8 cellular contexts compared by ENCODE assay signal in the genomic region with DNA sequence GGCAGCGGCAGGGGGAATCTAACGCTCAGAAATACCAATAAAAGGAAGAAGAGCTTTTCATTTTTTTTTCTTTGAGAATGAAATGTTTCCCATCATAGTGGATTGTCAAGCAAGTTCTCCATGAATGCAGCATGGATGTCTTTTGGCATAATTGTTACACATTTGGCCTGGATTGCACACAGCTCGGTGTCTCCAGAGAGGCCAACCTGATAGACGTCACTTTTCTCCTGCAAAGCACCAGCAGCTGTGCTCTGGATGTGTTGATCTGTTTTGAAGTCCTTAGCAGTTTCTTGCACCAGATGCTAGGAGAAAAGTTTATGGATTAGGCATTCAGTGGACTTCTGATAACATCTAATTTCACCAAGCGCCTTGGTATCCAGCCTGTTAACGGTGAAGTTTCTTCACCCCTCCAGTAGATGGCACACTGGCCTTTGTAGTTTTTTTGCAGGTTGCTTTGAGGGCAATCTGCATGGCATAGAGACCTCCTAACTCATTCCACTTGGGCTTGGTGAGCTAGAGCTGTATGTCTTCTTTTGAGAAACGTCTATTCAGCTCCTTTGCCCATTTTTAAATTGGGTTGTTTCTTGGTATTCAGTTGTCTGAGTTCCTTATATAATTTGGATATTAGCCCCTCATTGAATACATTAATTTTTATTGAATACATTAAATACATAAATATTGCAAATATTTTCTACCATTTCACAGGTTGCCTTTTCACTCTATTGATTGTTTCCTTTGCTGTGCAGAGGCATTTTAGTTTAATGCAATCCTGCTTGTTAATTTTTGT. TPM values are rescaled to one million over a fixed set of nuclear protein-coding genes. Genes with fewer than 3 reads are reported as not detected.
DNase-seq lines count a peak whose midpoint lies in the region; ATAC-seq, FAIRE-seq and TF ChIP-seq lines count a peak whose summit lies in the region.

No MANE protein-coding gene starts in this region.

- no peaks in the 10 kb centered on the region for H3K79me2 ChIP-seq in GM12878 (ENCODE audit: control insufficient read depth, insufficient read depth, low read length)

- DNase-seq in G401 (ENCODE audit: low spot score) (peak; percentile 16), NCI-H446 treated with DMSO at 0.1 percent for 48 hours (lab: John Stamatoyannopoulos, UW) (peak; percentile 34), GM12878 (ENCODE audit: low read depth, low spot score) (no peak), lung microvascular endothelial cell (ENCODE audit: low read depth in 2 of 2) (peak; percentile 23 to 36), left ventricle myocardium superior (no peak)

- no peak overlapping the region for H2AFZ ChIP-seq in GM12878 (ENCODE audit: control insufficient read depth, low read depth, low read length)

- in situ Hi-C loops in G401 (cut with HindIII; ENCODE audit: low sequenced_read_pairs) (no loop called here), GM12878 (cut with MboI) (loop anchor here (10.0 kb wide), 1 partner anchor 748 kb away; no protein-coding TSS in a partner anchor)

- no peaks in the 10 kb centered on the region for H4K20me1 ChIP-seq in GM12878 (ENCODE audit: control insufficient read depth, insufficient read depth)

- peaks cover 11% of the 10 kb centered on the region for H3K27me3 Mint-ChIP-seq in activated T-helper 17 cell treated with anti-CD3 and anti-CD28 coated beads, Interleukin-2, amount 50 U/mL, for 72 hours

- H3K4me1 ChIP-seq in GM12878 (ENCODE audit: control insufficient read depth, insufficient read depth, low read length), result no peaks in the 10 kb centered on the region

- no peak for FAIRE-seq in GM12878 (lab: Jason Lieb, UNC)

- no peaks in the 10 kb centered on the region for H3K9me3 Mint-ChIP-seq in activated T-helper 17 cell treated with anti-CD3 and anti-CD28 coated beads, Interleukin-2, amount 50 U/mL, for 72 hours

- POLR2A ChIA-PET in GM12878 (lab: Charles Lee), result no interaction called here

- no peak for TF ChIP-seq EP300 in GM12878 (IDR thresholded peaks at IDR 0.05; ENCODE audit: borderline replicate concordance in 1 of 2, control insufficient read depth in 1 of 2, low read depth in 2 of 2, low read length in 2 of 2)

- CTCF ChIA-PET in GM12878 (lab: Yijun Ruan, JAX), result interaction anchor here (0.6 to 2.5 kb wide), 16 partner anchors 9 to 1111 kb away, joined by 3 to 14 read pairs (median 3); no protein-coding TSS in a partner anchor

- BruUV-seq in GM12878 (replicated peaks; lab: Mats Ljungman, UMichigan), result no TSS peak

- H3K27me3 ChIP-seq in GM12878 (replicated peaks in 1 of 2; ENCODE audit: control insufficient read depth in 2 of 2, insufficient read depth in 2 of 2, low read length in 1 of 2), result no peaks in the 10 kb centered on the region; a peak in 1 of 4 replicates

- no peak overlapping the region for H3K4me3 Mint-ChIP-seq in activated T-helper 17 cell treated with anti-CD3 and anti-CD28 coated beads, Interleukin-2, amount 50 U/mL, for 72 hours

- RAD21 ChIA-PET in GM12878 (lab: Charles Lee; ENCODE audit: unreplicated experiment), result interaction anchor here (0.6 to 1.5 kb wide), 3 partner anchors 11 to 1134 kb away, joined by 3 to 5 read pairs (median 3); no protein-coding TSS in a partner anchor

- TF ChIP-seq CTCF in GM12878 (IDR thresholded peaks at IDR 0.05 in 2 of 3, conservative IDR thresholded peaks at IDR 0.05 in 1 of 3; ENCODE audit: control insufficient read depth in 2 of 3, extremely low read depth in 1 of 3, insufficient read depth in 1 of 3, low read depth in 3 of 3, low read length in 3 of 3), result peak; percentile 67 to 69 (median 68); a peak in 5 of 6 replicates

- H3K36me3 Mint-ChIP-seq in activated T-helper 17 cell treated with anti-CD3 and anti-CD28 coated beads, Interleukin-2, amount 50 U/mL, for 72 hours (ENCODE audit: low read depth), result no peaks in the 10 kb centered on the region

- ATAC-seq in GM19468 (IDR thresholded peaks at IDR 0.05; ENCODE audit: extremely low read depth, unreplicated experiment) (peak; percentile 56), HG03565 (IDR thresholded peaks at IDR 0.05; ENCODE audit: unreplicated experiment) (peak; percentile 85), GM12878 (peak; percentile 85), left ventricle myocardium superior (no peak)
- no peak for ATAC-seq in activated T-helper 17 cell treated with anti-CD3 and anti-CD28 coated beads, Interleukin-2, amount 50 U/mL, for 72 hours (replicated peaks)

- peak; percentile 77 for TF ChIP-seq RAD21 in GM12878 (IDR thresholded peaks at IDR 0.05; ENCODE audit: insufficient read depth, low read depth, low read length)

- H3K9me3 ChIP-seq in GM12878 (replicated peaks; ENCODE audit: control insufficient read depth, insufficient read depth, low read length), result no peaks in the 10 kb centered on the region; the same call in 2 of the 3 replicates

- no peak overlapping the region for H3K9ac ChIP-seq in GM12878 (ENCODE audit: control insufficient read depth, insufficient read depth, low read length)

- H3K27ac Mint-ChIP-seq in activated T-helper 17 cell treated with anti-CD3 and anti-CD28 coated beads, Interleukin-2, amount 50 U/mL, for 72 hours, result no peak overlapping the region

- no peaks in the 10 kb centered on the region for H3K4me1 Mint-ChIP-seq in activated T-helper 17 cell treated with anti-CD3 and anti-CD28 coated beads, Interleukin-2, amount 50 U/mL, for 72 hours

- no peak overlapping the region for H3K27ac ChIP-seq in GM12878 (ENCODE audit: control insufficient read depth, insufficient read depth)

- no peak for TF ChIP-seq POLR2A in GM12878 (IDR thresholded peaks at IDR 0.05; ENCODE audit: low read depth, low read length)

- H3K4me3 ChIP-seq in GM12878, result no peak overlapping the region

- no peaks in the 10 kb centered on the region for H3K36me3 ChIP-seq in GM12878 (ENCODE audit: control insufficient read depth in 2 of 2, insufficient read depth in 2 of 2, low read length in 1 of 2)

- no peak overlapping the region for H3K4me2 ChIP-seq in GM12878 (ENCODE audit: control insufficient read depth, insufficient read depth)

- 20% methylated on average over 7 of the region's 7 CpGs for WGBS in GM12878 (ENCODE audit: insufficient coverage, insufficient replicate concordance, low lambda C conversion rate, missing lambda C conversion rate)

- intact Hi-C loops in GM12878 (cut with micrococcal nuclease; ENCODE audit: unreplicated experiment) (loop anchor here (1.0 to 10.0 kb wide), 4 partner anchors 316 to 856 kb away; no protein-coding TSS in a partner anchor), left ventricle myocardium superior (cut with micrococcal nuclease) (no loop called here)

- SMC1A ChIA-PET in GM12878 (lab: Charles Lee; ENCODE audit: uncharacterized antibody, unreplicated experiment), result interaction anchor here (0.7 to 1.8 kb wide), 12 partner anchors 15 to 869 kb away, joined by 3 to 6 read pairs (median 4); no protein-coding TSS in a partner anchor

TF ChIP-seq in GM12878, 131 proteins besides CTCF, POLR2A, EP300 and RAD21:
- TF ChIP-seq YY1 (IDR thresholded peaks at IDR 0.05; ENCODE audit: low read depth, low read length), result 0 out of 2 replicates have a peak, but pooled peaks have one; percentile 40
- no peak for TF ChIP-seq NFIC (IDR thresholded peaks at IDR 0.05; ENCODE audit: low read depth, low read length)
- TF ChIP-seq POLR2AphosphoS5 (IDR thresholded peaks at IDR 0.05; ENCODE audit: low read length), result no peak
- TF ChIP-seq HCFC1 (IDR thresholded peaks at IDR 0.05; ENCODE audit: low read length), result no peak
- peak; percentile 77; the same call in 1 of the 2 replicates for TF ChIP-seq SMC3 (IDR thresholded peaks at IDR 0.05; ENCODE audit: borderline replicate concordance, low read length)
- TF ChIP-seq, protein P1, sequence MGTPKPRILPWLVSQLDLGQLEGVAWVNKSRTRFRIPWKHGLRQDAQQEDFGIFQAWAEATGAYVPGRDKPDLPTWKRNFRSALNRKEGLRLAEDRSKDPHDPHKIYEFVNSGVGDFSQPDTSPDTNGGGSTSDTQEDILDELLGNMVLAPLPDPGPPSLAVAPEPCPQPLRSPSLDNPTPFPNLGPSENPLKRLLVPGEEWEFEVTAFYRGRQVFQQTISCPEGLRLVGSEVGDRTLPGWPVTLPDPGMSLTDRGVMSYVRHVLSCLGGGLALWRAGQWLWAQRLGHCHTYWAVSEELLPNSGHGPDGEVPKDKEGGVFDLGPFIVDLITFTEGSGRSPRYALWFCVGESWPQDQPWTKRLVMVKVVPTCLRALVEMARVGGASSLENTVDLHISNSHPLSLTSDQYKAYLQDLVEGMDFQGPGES (IDR thresholded peaks at IDR 0.05), result no peak
- TF ChIP-seq KLF5 (IDR thresholded peaks at IDR 0.05; ENCODE audit: partially characterized antibody), result no peak

RNA-seq across cellular contexts. Expression of a gene that starts 59.7 kb away (rescaled TPM):
- 0.54 TPM in 1 of 2 replicates, not detected in the other for total RNA-seq in G401 (2014; rRNA removed; shearing (Covaris generic))
- total RNA-seq in GM12878 (2013; cell fraction: nucleolus; rRNA removed), result 0.15 and 0.20 TPM in 2 replicates
- total RNA-seq in GM12878 (2014; rRNA removed), result 0.05 and 0.06 TPM in 2 replicates
- total RNA-seq in GM12878 (2014; rRNA removed; fragmentation: Illumina TruSeq; extraction: Trizol), result not detected in 2 replicates
- not detected in 2 replicates for total RNA-seq in GM12878 (2021)
- polyA plus RNA-seq in GM12878 (2011; ENCODE audit: low read depth), result not detected
- polyA plus RNA-seq in GM12878 (2011; rRNA removed), result 0.03 TPM in 2 replicates
- polyA plus RNA-seq in GM12878 (2011; cell fraction: cytosol; rRNA removed), result not detected in 2 replicates
- 0.04 and 0.13 TPM in 2 replicates for polyA plus RNA-seq in GM12878 (2011; cell fraction: nucleus; rRNA removed)
- polyA plus RNA-seq in GM12878 (2012), result not detected in 2 replicates
- polyA plus RNA-seq in GM12878 (2014; fragmentation: Illumina TruSeq; extraction: Trizol), result 0.01 TPM in 1 of 2 replicates, not detected in the other
- not detected for polyA plus RNA-seq in GM12878 (2014; fragmentation: Nextera tagmentation; extraction: Ambion mirVana)
- polyA plus RNA-seq in GM12878 (2014; rRNA removed), result not detected in 2 replicates
- polyA plus RNA-seq in GM12878 (2016; fragmentation: Nextera tagmentation; extraction: Ambion mirVana), result not detected
- 0.31 TPM in 1 of 2 replicates, not detected in the other for polyA minus RNA-seq in GM12878 (2011; rRNA and poly(A)+ RNA removed)
- polyA minus RNA-seq in GM12878 (2011; cell fraction: cytosol; rRNA and poly(A)+ RNA removed), result not detected in 2 replicates
- polyA minus RNA-seq in GM12878 (2011; cell fraction: nucleus; rRNA and poly(A)+ RNA removed), result 0.24 and 0.77 TPM in 2 replicates
- not detected in 2 replicates for total RNA-seq in lung microvascular endothelial cell
- total RNA-seq in activated T-helper 17 cell treated with anti-CD3 and anti-CD28 coated beads, Interleukin-2, amount 50 U/mL, for 72 hours, result under 1 TPM in 1 of 2 donors, not detected in 1; 0.29 TPM
- total RNA-seq in left ventricle myocardium superior, result not detected

Comparison
In these comparisons a context has a peak if more than half of its experiments do, and no peak if none do; other contexts are left out.
1. DNase-seq: peak in G401 (single experiment), NCI-H446 treated with DMSO at 0.1 percent for 48 hours (single experiment) and lung microvascular endothelial cell (2 of 2); none in GM12878 (single experiment) and left ventricle myocardium superior (single experiment).
2. ATAC-seq: peak in GM19468 (single experiment), HG03565 (single experiment) and GM12878 (single experiment); none in activated T-helper 17 cell treated with anti-CD3 and anti-CD28 coated beads, Interleukin-2, amount 50 U/mL, for 72 hours (single experiment) and left ventricle myocardium superior (single experiment).